1 cellular context compared by ENCODE assay signal in the genomic region with DNA sequence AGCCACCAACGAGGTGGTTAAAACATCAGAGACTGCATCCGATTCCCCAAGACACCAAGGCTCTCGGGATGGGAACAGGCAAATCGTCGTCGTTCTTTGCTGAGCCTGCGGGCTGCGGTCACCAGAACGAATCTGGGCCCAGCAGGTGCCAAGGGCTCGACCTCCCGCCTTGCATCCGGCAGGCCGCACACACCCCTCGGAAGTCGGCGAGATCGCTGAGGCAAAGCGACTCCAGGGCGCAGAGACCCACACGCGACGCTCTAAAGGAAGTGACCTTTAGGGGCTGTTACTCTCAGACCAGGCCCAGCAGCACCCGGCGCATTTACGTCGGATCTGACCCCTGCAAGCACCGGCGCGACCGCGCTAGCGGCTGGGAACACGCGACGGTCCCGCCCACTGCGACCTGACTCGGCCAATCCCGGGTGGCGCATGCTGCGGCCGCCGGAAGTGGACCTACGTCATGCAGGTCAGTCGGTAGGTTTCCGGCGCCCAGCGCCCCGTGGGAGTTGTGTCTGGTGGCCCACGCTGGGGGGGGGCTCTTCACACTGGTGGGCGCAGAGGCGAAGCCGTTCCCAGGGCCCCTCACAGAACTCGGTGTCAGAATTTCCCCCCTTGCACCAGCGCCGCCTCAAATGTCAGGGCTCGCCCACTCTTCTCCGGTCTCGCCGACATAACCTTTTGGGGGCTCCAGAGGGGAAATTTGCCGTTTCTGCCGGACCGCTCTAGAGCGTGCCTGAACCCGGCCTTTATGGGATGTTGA.
TF ChIP-seq lines count a peak whose summit lies in the region.

No MANE protein-coding gene starts in this region.

TF ChIP-seq in HepG2, 621 proteins besides CTCF, POLR2A, EP300 and RAD21 (continued from another document and continues in another):
- TF ChIP-seq, protein P1, sequence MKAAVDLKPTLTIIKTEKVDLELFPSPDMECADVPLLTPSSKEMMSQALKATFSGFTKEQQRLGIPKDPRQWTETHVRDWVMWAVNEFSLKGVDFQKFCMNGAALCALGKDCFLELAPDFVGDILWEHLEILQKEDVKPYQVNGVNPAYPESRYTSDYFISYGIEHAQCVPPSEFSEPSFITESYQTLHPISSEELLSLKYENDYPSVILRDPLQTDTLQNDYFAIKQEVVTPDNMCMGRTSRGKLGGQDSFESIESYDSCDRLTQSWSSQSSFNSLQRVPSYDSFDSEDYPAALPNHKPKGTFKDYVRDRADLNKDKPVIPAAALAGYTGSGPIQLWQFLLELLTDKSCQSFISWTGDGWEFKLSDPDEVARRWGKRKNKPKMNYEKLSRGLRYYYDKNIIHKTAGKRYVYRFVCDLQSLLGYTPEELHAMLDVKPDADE (CRISPR knock-in tag; IDR thresholded peaks at IDR 0.05), result no peak
- TF ChIP-seq ZNF292 (CRISPR knock-in tag; IDR thresholded peaks at IDR 0.05; ENCODE audit: borderline replicate concordance, low read depth) (peak; percentile 38; the same call in 1 of the 2 replicates), JARID2 (CRISPR knock-in tag; IDR thresholded peaks at IDR 0.05; ENCODE audit: insufficient replicate concordance) (no peak), ZBTB3 (CRISPR knock-in tag; IDR thresholded peaks at IDR 0.05; ENCODE audit: borderline replicate concordance, low read depth) (no peak), ZBTB7A (CRISPR knock-in tag; IDR thresholded peaks at IDR 0.05) (peak; percentile 57; the same call in 1 of the 2 replicates), TCF7 (IDR thresholded peaks at IDR 0.05; ENCODE audit: low read depth) (no peak), HNRNPLL (IDR thresholded peaks at IDR 0.05; ENCODE audit: low read depth, low read length, poor library complexity, severe bottlenecking) (peak; percentile 69), POLR2AphosphoS2 (IDR thresholded peaks at IDR 0.05; ENCODE audit: low read depth, low read length) (no peak), SSRP1 (CRISPR knock-in tag; IDR thresholded peaks at IDR 0.05) (no peak), ISX (CRISPR knock-in tag; conservative IDR thresholded peaks at IDR 0.05) (no peak), ZKSCAN8 (CRISPR knock-in tag; IDR thresholded peaks at IDR 0.05; ENCODE audit: borderline replicate concordance) (no peak), RBFOX2 (IDR thresholded peaks at IDR 0.05; ENCODE audit: low read depth, low read length) (peak; percentile 91), NCOA2 (CRISPR knock-in tag; IDR thresholded peaks at IDR 0.05) (no peak; the same call in 1 of the 2 replicates), NPAS2 (CRISPR knock-in tag; IDR thresholded peaks at IDR 0.05; ENCODE audit: borderline replicate concordance) (no peak), TP53 (CRISPR knock-in tag; conservative IDR thresholded peaks at IDR 0.05) (no peak), SNRNP70 (IDR thresholded peaks at IDR 0.05; ENCODE audit: low read depth, low read length) (no peak), ZNF501 (CRISPR knock-in tag; IDR thresholded peaks at IDR 0.05) (peak; percentile 40; the same call in 1 of the 2 replicates), FOSL2 (CRISPR knock-in tag; IDR thresholded peaks at IDR 0.05) (no peak), ZFAT (CRISPR knock-in tag; conservative IDR thresholded peaks at IDR 0.05) (no peak), SAP130 (CRISPR knock-in tag; IDR thresholded peaks at IDR 0.05; ENCODE audit: low read depth) (peak; percentile 65), HCFC1 (IDR thresholded peaks at IDR 0.05; ENCODE audit: low read depth, low read length) (no peak), ZNF350 (CRISPR knock-in tag; IDR thresholded peaks at IDR 0.05; ENCODE audit: borderline replicate concordance, low read depth) (peak; percentile 57; the same call in 1 of the 2 replicates), HMG20B (CRISPR knock-in tag; conservative IDR thresholded peaks at IDR 0.05) (no peak), ZSCAN22 (CRISPR knock-in tag; IDR thresholded peaks at IDR 0.05) (no peak), KDM1A (CRISPR knock-in tag; IDR thresholded peaks at IDR 0.05) (0 out of 2 replicates have a peak, but pooled peaks have one; percentile 38), SMARCC2 (IDR thresholded peaks at IDR 0.05) (no peak), NR2F2 (IDR thresholded peaks at IDR 0.05; ENCODE audit: borderline replicate concordance, low read depth) (no peak), EEA1 (CRISPR knock-in tag; IDR thresholded peaks at IDR 0.05; ENCODE audit: borderline replicate concordance) (no peak), XBP1 (CRISPR knock-in tag; IDR thresholded peaks at IDR 0.05) (no peak)
- TF ChIP-seq, protein P2, sequence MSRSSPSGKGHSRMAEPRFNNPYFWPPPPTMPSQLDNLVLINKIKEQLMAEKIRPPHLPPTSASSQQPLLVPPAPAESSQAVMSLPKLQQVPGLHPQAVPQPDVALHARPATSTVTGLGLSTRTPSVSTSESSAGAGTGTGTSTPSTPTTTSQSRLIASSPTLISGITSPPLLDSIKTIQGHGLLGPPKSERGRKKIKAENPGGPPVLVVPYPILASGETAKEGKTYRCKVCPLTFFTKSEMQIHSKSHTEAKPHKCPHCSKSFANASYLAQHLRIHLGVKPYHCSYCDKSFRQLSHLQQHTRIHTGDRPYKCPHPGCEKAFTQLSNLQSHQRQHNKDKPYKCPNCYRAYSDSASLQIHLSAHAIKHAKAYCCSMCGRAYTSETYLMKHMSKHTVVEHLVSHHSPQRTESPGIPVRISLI (CRISPR knock-in tag; IDR thresholded peaks at IDR 0.05; ENCODE audit: borderline replicate concordance), result no peak
- TF ChIP-seq, protein P3, sequence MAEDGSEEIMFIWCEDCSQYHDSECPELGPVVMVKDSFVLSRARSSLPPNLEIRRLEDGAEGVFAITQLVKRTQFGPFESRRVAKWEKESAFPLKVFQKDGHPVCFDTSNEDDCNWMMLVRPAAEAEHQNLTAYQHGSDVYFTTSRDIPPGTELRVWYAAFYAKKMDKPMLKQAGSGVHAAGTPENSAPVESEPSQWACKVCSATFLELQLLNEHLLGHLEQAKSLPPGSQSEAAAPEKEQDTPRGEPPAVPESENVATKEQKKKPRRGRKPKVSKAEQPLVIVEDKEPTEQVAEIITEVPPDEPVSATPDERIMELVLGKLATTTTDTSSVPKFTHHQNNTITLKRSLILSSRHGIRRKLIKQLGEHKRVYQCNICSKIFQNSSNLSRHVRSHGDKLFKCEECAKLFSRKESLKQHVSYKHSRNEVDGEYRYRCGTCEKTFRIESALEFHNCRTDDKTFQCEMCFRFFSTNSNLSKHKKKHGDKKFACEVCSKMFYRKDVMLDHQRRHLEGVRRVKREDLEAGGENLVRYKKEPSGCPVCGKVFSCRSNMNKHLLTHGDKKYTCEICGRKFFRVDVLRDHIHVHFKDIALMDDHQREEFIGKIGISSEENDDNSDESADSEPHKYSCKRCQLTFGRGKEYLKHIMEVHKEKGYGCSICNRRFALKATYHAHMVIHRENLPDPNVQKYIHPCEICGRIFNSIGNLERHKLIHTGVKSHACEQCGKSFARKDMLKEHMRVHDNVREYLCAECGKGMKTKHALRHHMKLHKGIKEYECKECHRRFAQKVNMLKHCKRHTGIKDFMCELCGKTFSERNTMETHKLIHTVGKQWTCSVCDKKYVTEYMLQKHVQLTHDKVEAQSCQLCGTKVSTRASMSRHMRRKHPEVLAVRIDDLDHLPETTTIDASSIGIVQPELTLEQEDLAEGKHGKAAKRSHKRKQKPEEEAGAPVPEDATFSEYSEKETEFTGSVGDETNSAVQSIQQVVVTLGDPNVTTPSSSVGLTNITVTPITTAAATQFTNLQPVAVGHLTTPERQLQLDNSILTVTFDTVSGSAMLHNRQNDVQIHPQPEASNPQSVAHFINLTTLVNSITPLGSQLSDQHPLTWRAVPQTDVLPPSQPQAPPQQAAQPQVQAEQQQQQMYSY (CRISPR knock-in tag; IDR thresholded peaks at IDR 0.05), result no peak
- TF ChIP-seq, protein P4, sequence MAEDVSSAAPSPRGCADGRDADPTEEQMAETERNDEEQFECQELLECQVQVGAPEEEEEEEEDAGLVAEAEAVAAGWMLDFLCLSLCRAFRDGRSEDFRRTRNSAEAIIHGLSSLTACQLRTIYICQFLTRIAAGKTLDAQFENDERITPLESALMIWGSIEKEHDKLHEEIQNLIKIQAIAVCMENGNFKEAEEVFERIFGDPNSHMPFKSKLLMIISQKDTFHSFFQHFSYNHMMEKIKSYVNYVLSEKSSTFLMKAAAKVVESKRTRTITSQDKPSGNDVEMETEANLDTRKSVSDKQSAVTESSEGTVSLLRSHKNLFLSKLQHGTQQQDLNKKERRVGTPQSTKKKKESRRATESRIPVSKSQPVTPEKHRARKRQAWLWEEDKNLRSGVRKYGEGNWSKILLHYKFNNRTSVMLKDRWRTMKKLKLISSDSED (CRISPR knock-in tag; IDR thresholded peaks at IDR 0.05), result no peak
- TF ChIP-seq, protein P5, sequence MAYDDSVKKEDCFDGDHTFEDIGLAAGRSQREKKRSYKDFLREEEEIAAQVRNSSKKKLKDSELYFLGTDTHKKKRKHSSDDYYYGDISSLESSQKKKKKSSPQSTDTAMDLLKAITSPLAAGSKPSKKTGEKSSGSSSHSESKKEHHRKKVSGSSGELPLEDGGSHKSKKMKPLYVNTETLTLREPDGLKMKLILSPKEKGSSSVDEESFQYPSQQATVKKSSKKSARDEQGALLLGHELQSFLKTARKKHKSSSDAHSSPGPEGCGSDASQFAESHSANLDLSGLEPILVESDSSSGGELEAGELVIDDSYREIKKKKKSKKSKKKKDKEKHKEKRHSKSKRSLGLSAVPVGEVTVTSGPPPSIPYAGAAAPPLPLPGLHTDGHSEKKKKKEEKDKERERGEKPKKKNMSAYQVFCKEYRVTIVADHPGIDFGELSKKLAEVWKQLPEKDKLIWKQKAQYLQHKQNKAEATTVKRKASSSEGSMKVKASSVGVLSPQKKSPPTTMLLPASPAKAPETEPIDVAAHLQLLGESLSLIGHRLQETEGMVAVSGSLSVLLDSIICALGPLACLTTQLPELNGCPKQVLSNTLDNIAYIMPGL (CRISPR knock-in tag; IDR thresholded peaks at IDR 0.05; ENCODE audit: borderline replicate concordance in 1 of 2, low read depth in 1 of 2), result peak; percentile 17 to 27; a peak in 1 of 4 replicates
- TF ChIP-seq, protein P6, sequence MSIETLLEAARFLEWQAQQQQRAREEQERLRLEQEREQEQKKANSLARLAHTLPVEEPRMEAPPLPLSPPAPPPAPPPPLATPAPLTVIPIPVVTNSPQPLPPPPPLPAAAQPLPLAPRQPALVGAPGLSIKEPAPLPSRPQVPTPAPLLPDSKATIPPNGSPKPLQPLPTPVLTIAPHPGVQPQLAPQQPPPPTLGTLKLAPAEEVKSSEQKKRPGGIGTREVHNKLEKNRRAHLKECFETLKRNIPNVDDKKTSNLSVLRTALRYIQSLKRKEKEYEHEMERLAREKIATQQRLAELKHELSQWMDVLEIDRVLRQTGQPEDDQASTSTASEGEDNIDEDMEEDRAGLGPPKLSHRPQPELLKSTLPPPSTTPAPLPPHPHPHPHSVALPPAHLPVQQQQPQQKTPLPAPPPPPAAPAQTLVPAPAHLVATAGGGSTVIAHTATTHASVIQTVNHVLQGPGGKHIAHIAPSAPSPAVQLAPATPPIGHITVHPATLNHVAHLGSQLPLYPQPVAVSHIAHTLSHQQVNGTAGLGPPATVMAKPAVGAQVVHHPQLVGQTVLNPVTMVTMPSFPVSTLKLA (IDR thresholded peaks at IDR 0.05), result no peak
- TF ChIP-seq, protein P7, sequence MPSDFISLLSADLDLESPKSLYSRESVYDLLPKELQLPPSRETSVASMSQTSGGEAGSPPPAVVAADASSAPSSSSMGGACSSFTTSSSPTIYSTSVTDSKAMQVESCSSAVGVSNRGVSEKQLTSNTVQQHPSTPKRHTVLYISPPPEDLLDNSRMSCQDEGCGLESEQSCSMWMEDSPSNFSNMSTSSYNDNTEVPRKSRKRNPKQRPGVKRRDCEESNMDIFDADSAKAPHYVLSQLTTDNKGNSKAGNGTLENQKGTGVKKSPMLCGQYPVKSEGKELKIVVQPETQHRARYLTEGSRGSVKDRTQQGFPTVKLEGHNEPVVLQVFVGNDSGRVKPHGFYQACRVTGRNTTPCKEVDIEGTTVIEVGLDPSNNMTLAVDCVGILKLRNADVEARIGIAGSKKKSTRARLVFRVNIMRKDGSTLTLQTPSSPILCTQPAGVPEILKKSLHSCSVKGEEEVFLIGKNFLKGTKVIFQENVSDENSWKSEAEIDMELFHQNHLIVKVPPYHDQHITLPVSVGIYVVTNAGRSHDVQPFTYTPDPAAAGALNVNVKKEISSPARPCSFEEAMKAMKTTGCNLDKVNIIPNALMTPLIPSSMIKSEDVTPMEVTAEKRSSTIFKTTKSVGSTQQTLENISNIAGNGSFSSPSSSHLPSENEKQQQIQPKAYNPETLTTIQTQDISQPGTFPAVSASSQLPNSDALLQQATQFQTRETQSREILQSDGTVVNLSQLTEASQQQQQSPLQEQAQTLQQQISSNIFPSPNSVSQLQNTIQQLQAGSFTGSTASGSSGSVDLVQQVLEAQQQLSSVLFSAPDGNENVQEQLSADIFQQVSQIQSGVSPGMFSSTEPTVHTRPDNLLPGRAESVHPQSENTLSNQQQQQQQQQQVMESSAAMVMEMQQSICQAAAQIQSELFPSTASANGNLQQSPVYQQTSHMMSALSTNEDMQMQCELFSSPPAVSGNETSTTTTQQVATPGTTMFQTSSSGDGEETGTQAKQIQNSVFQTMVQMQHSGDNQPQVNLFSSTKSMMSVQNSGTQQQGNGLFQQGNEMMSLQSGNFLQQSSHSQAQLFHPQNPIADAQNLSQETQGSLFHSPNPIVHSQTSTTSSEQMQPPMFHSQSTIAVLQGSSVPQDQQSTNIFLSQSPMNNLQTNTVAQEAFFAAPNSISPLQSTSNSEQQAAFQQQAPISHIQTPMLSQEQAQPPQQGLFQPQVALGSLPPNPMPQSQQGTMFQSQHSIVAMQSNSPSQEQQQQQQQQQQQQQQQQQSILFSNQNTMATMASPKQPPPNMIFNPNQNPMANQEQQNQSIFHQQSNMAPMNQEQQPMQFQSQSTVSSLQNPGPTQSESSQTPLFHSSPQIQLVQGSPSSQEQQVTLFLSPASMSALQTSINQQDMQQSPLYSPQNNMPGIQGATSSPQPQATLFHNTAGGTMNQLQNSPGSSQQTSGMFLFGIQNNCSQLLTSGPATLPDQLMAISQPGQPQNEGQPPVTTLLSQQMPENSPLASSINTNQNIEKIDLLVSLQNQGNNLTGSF (CRISPR knock-in tag; IDR thresholded peaks at IDR 0.05), result no peak
- TF ChIP-seq, protein P8, sequence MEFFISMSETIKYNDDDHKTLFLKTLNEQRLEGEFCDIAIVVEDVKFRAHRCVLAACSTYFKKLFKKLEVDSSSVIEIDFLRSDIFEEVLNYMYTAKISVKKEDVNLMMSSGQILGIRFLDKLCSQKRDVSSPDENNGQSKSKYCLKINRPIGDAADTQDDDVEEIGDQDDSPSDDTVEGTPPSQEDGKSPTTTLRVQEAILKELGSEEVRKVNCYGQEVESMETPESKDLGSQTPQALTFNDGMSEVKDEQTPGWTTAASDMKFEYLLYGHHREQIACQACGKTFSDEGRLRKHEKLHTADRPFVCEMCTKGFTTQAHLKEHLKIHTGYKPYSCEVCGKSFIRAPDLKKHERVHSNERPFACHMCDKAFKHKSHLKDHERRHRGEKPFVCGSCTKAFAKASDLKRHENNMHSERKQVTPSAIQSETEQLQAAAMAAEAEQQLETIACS (CRISPR knock-in tag; IDR thresholded peaks at IDR 0.05), result peak; percentile 19; the same call in 1 of the 2 replicates
- TF ChIP-seq, protein P9, sequence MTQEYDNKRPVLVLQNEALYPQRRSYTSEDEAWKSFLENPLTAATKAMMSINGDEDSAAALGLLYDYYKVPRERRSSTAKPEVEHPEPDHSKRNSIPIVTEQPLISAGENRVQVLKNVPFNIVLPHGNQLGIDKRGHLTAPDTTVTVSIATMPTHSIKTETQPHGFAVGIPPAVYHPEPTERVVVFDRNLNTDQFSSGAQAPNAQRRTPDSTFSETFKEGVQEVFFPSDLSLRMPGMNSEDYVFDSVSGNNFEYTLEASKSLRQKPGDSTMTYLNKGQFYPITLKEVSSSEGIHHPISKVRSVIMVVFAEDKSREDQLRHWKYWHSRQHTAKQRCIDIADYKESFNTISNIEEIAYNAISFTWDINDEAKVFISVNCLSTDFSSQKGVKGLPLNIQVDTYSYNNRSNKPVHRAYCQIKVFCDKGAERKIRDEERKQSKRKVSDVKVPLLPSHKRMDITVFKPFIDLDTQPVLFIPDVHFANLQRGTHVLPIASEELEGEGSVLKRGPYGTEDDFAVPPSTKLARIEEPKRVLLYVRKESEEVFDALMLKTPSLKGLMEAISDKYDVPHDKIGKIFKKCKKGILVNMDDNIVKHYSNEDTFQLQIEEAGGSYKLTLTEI (CRISPR knock-in tag; conservative IDR thresholded peaks at IDR 0.05), result no peak
